ENCODE assay signal across 13 cellular contexts in the genomic region with DNA sequence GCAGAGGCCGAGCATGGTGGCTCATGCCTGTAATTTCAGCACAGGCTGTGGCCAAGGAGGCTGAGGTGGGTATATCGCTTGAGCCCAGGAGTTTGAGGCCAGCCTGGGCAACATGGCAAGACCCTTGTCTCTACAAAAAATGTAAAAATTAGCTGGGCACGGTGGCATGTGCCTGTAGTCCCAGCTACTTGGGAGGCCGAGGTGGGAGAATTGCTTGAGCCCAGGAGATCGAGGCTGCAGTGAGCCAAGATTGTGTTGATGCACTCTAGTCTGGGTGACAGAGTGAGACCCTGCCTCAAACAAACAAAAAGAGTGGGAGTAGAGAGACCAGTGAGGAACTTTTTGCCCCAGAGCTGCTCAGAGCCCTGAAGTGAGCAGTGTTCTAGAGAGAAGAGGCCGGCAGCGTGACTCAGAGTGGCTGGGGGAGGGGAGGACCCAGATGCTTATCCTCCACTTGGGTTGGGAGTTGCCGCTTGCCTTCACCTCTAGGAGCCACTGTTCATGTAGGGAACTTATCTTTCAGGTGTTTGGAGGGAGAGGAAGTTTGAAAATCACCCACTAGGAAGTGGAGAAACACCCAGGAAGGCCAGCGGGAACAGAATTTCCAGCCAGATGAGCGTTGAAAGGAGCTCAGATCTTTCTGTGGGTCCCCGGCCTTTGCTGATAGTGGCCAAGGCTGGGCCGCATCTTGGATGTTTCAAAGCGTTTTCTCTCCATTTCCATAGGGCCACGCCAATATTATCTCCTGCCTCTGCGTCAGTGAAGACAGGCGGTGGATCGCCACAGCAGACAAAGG. TPM values are rescaled to one million over a fixed set of nuclear protein-coding genes. Genes with fewer than 3 reads are reported as not detected.
DNase-seq lines count a peak whose midpoint lies in the region; ATAC-seq and TF ChIP-seq lines count a peak whose summit lies in the region.
"Had no signal": no experiment of that assay in that cellular context is flagged by ENCODE, and none has a peak within 500 bp of the region (broad histone marks: within the 10 kb centered on the region; RNA-seq: fewer than 3 reads in every experiment).

No MANE protein-coding gene starts in this region.

- H3K9me3 ChIP-seq in NT2/D1 (ENCODE audit: insufficient read depth, low read length) (peaks cover 5% of the 10 kb centered on the region; the same call in 1 of the 2 replicates), lung (ENCODE audit: control insufficient read depth in 2 of 2, insufficient read depth in 1 of 2, low read length in 1 of 2) (peaks cover 0 to 3% of the 10 kb centered on the region in 2 donors)

- H3K36me3 ChIP-seq in NT2/D1 (ENCODE audit: insufficient read depth, insufficient read length, low read length): peaks cover 29% of the 10 kb centered on the region
- no peaks in the 10 kb centered on the region for H3K36me3 ChIP-seq in lung (ENCODE audit: control insufficient read depth in 2 of 2, insufficient read depth in 2 of 2, low read length in 2 of 2)

- no peak overlapping the region for H3K9ac ChIP-seq in NT2/D1 (ENCODE audit: insufficient read length, low read depth)

- TF ChIP-seq CTCF in cardiac fibroblast (IDR thresholded peaks at IDR 0.05; ENCODE audit: low read depth, low read length) (peak; percentile 7), lung (IDR thresholded peaks at IDR 0.05; ENCODE audit: control extremely low read depth, extremely low read depth) (no peak)

- DNase-seq in ELF-1 (ENCODE audit: low read depth, low spot score): peak; percentile 74
- peak; percentile 67 for DNase-seq in NT2/D1 (ENCODE audit: low read depth, low spot score)
- peak; percentile 29 to 36 for DNase-seq in cardiac fibroblast (ENCODE audit: low read depth in 2 of 2)
- DNase-seq in lung (ENCODE audit: low spot score): peak; percentile 63
- no peak for DNase-seq in GM19240 (ENCODE audit: insufficient read length, low spot score)
- DNase-seq: activated CD8-positive, alpha-beta T cell treated with anti-CD3 and anti-CD28 coated beads for 36 hours; activated naive CD4-positive, alpha-beta T cell treated with anti-CD3 and anti-CD28 coated beads, Interleukin-2, amount 10 ng/mL, durations not matched to agents 7 days and 5 days; CD4-positive, alpha-beta T cell; NCI-H524; stimulated activated CD4-positive, alpha-beta T cell treated with anti-CD3 and anti-CD28 coated beads, Interleukin-4, amount 100 ng/mL, for 24 hours had no signal

- H3K27me3 ChIP-seq in NT2/D1 (ENCODE audit: insufficient read depth, insufficient read length) (no peaks in the 10 kb centered on the region), lung (ENCODE audit: control insufficient read depth, insufficient read depth) (no peaks in the 10 kb centered on the region)

- H3K27ac ChIP-seq in lung (ENCODE audit: low read depth in 1 of 2, low read length in 1 of 2): no peak overlapping the region

- H3K4me1 ChIP-seq in NT2/D1 (ENCODE audit: insufficient read depth, insufficient read length): peaks cover 3% of the 10 kb centered on the region
- H3K4me1 ChIP-seq in lung (ENCODE audit: control insufficient read depth in 2 of 2, insufficient read depth in 2 of 2, low read length in 2 of 2): peaks cover 0 to 3% of the 10 kb centered on the region in 2 donors

- H3K4me3 ChIP-seq in NT2/D1 (ENCODE audit: insufficient read length, low read depth): no peak overlapping the region
- no peak overlapping the region for H3K4me3 ChIP-seq in cardiac fibroblast (replicated peaks in 1 of 2; ENCODE audit: low read depth in 2 of 2, low read length in 2 of 2)
- no peak overlapping the region for H3K4me3 ChIP-seq in lung

- ATAC-seq in lung (ENCODE audit: insufficient read depth, low FRiP score): no peak
- no peak for ATAC-seq in GM19395 (IDR thresholded peaks at IDR 0.05; ENCODE audit: unreplicated experiment)
- ATAC-seq in GM21717 (IDR thresholded peaks at IDR 0.05; ENCODE audit: unreplicated experiment): no peak
- ATAC-seq in HG02884 (IDR thresholded peaks at IDR 0.05; ENCODE audit: unreplicated experiment): no peak
- ATAC-seq: activated CD8-positive, alpha-beta T cell treated with anti-CD3 and anti-CD28 coated beads for 36 hours had no signal

- 85 to 89% methylated on average over 17 of the region's 17 CpGs for WGBS in lung, 2 donors

RNA-seq across cellular contexts. Expression of gene CFAP251, which starts 15.3 kb away (rescaled TPM):
- total RNA-seq in lung: 10 to 100 TPM; 24.0 to 35.4 TPM
- polyA plus RNA-seq in lung: 1 to 10 TPM; 6.9 to 7.2 TPM

RNA-seq across cellular contexts. Expression of gene PSMD9, which starts 45.1 kb away (rescaled TPM):
- total RNA-seq in lung: 10 to 100 TPM; 52.4 to 72.8 TPM
- 100 to 1,000 TPM in 1 of 2 donors, 10 to 100 TPM in 1; 39.6 to 134 TPM for polyA plus RNA-seq in lung
